In the genomic region with DNA sequence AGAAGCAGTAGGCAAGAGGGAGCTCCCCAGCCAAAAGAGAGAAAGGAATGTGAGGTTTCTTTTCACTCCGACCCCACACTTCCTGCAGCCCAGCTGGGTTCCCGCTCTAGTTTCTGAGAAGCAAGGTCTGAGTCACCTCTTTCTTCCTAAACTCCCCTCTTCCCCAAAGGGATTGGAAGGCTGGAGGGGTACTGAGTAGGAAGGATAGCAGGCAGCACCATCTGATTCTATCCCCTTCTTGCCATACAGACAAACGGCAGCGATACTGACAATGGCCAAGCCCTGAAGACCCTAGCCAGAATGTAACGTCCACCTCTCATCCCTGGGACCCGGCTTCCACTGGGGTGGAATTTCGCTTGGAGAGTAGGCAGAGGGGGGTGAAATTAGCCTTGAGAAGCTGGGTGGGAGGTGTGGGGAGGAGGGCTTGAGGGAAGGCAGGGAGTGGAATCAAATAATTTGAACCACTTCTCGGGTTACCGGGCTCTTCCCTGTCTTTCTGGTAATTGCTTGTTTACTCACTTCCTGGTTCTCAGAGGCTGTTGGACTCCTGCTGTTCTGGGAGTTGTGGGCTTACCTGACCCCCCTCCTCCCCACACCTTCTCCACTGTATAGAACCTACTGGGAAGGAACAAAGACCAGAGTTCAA, we compare ENCODE assay signal across 9 cellular contexts. TPM values are rescaled to one million over a fixed set of nuclear protein-coding genes. Genes with fewer than 3 reads are reported as not detected.
A peak's percentile ranks its signal among the peaks of the same experiment; 100 is the strongest.
DNase-seq lines count a peak whose midpoint lies in the region; ATAC-seq lines count a peak whose summit lies in the region.
"Had no signal": no experiment of that assay in that cellular context is flagged by ENCODE, and none has a peak within 500 bp of the region (broad histone marks: within the 10 kb centered on the region; RNA-seq: fewer than 3 reads in every experiment).

No MANE protein-coding gene starts in this region.

- H3K9me3 ChIP-seq in SK-N-MC (ENCODE audit: low read depth, low read length) (no peaks in the 10 kb centered on the region), iPS DF 6.9 (ENCODE audit: control insufficient read depth, insufficient read depth, low read length) (no peaks in the 10 kb centered on the region)
- H3K9me3 ChIP-seq: left lung had no signal

- POLR2A ChIA-PET in activated CD8-positive, alpha-beta T cell treated with anti-CD3 and anti-CD28 coated beads, Interleukin-2, amount 10 ng/mL, durations not matched to agents 7 days and 5 days (lab: Charles Lee), result interaction anchor here (0.6 to 13.2 kb wide), 3 partner anchors 12 to 1003 kb away, joined by 3 to 200 read pairs (median 4); a partner anchor contains a TSS

- CTCF ChIA-PET in activated CD8-positive, alpha-beta T cell treated with anti-CD3 and anti-CD28 coated beads, Interleukin-2, amount 10 ng/mL, durations not matched to agents 7 days and 5 days (lab: Charles Lee), result interaction anchor here (1.3 to 7.8 kb wide), 5 partner anchors 10 to 64 kb away, joined by 3 to 114 read pairs (median 39); no protein-coding TSS in a partner anchor

- H3K36me3 ChIP-seq in SK-N-MC (ENCODE audit: insufficient read depth, low read length) (no peaks in the 10 kb centered on the region), iPS DF 6.9 (ENCODE audit: control insufficient read depth, insufficient read depth, low read length) (no peaks in the 10 kb centered on the region)
- H3K36me3 ChIP-seq: left lung had no signal

- H3K4me1 Mint-ChIP-seq in activated CD8-positive, alpha-beta T cell treated with anti-CD3 and anti-CD28 coated beads, Interleukin-2, amount 10 ng/mL, durations not matched to agents 7 days and 5 days (ENCODE audit: low read depth), result peaks cover 88% of the 10 kb centered on the region

- H3K4me3 Mint-ChIP-seq in activated CD8-positive, alpha-beta T cell treated with anti-CD3 and anti-CD28 coated beads, Interleukin-2, amount 10 ng/mL, durations not matched to agents 7 days and 5 days, result no peak overlapping the region

- H3K36me3 Mint-ChIP-seq in activated CD8-positive, alpha-beta T cell treated with anti-CD3 and anti-CD28 coated beads, Interleukin-2, amount 10 ng/mL, durations not matched to agents 7 days and 5 days (ENCODE audit: low read depth), result no peaks in the 10 kb centered on the region

- H3K27ac ChIP-seq in SK-N-MC (peak overlapping the region; percentile 55), iPS DF 6.9 (ENCODE audit: low read length) (peak overlapping the region; percentile 52)

- H3K27ac Mint-ChIP-seq in activated CD8-positive, alpha-beta T cell treated with anti-CD3 and anti-CD28 coated beads, Interleukin-2, amount 10 ng/mL, durations not matched to agents 7 days and 5 days, result no peak overlapping the region

- H3K9me3 Mint-ChIP-seq in activated CD8-positive, alpha-beta T cell treated with anti-CD3 and anti-CD28 coated beads, Interleukin-2, amount 10 ng/mL, durations not matched to agents 7 days and 5 days (ENCODE audit: insufficient read depth), result no peaks in the 10 kb centered on the region

- ATAC-seq in GM21367 (IDR thresholded peaks at IDR 0.05; ENCODE audit: unreplicated experiment), result no peak
- ATAC-seq in activated CD8-positive, alpha-beta T cell treated with anti-CD3 and anti-CD28 coated beads, Interleukin-2, amount 10 ng/mL, durations not matched to agents 7 days and 5 days, result no peak
- ATAC-seq in GM21786 (IDR thresholded peaks at IDR 0.05; ENCODE audit: unreplicated experiment), result no peak
- ATAC-seq: left lung had no signal

- WGBS in iPS DF 6.9 (ENCODE audit: insufficient coverage, insufficient read length), result no CpG with 5 or more reads among the region's 9 CpGs

- no peak overlapping the region for H3K9ac ChIP-seq in SK-N-MC (ENCODE audit: insufficient read length)

- peak; percentile 68 for DNase-seq in DMS 273 treated with DMSO at 0.1 percent for 48 hours (lab: John Stamatoyannopoulos, UW)
- peak; percentile 61 for DNase-seq in NCI-H1105 (lab: John Stamatoyannopoulos, UW)
- DNase-seq in SK-N-MC (ENCODE audit: low read depth, low spot score), result no peak
- no peak for DNase-seq in iPS DF 6.9 (ENCODE audit: low read depth, low spot score)
- DNase-seq in activated CD8-positive, alpha-beta T cell treated with anti-CD3 and anti-CD28 coated beads, Interleukin-2, amount 10 ng/mL, durations not matched to agents 7 days and 5 days, result no peak
- no peak for DNase-seq in NK-92 (lab: John Stamatoyannopoulos, UW; ENCODE audit: unreplicated experiment)
- DNase-seq: left lung had no signal

- H3K4me1 ChIP-seq in iPS DF 6.9 (ENCODE audit: control insufficient read depth, insufficient read depth, low read length), result peaks cover 8% of the 10 kb centered on the region

- H3K27me3 Mint-ChIP-seq in activated CD8-positive, alpha-beta T cell treated with anti-CD3 and anti-CD28 coated beads, Interleukin-2, amount 10 ng/mL, durations not matched to agents 7 days and 5 days (ENCODE audit: low read depth), result peaks cover 9% of the 10 kb centered on the region

- H3K27me3 ChIP-seq in iPS DF 6.9 (ENCODE audit: control insufficient read depth, insufficient read depth, low read length), result peaks cover 11% of the 10 kb centered on the region; the same call in 1 of the 2 replicates

- H3K4me3 ChIP-seq in SK-N-MC (peak overlapping the region; percentile 34; the same call in 1 of the 2 replicates), iPS DF 6.9 (ENCODE audit: low read length) (peak overlapping the region; percentile 12; the same call in 1 of the 2 replicates)
- H3K4me3 ChIP-seq: left lung had no signal

RNA-seq across cellular contexts. Expression of a gene that starts 13.2 kb away (rescaled TPM):
- total RNA-seq in activated CD8-positive, alpha-beta T cell treated with anti-CD3 and anti-CD28 coated beads, Interleukin-2, amount 10 ng/mL, durations not matched to agents 7 days and 5 days, result 10 to 100 TPM; 37.2 to 38.0 TPM

Comparison
In these comparisons a context has a peak if more than half of its experiments do, and no peak if none do; other contexts are left out.
1. DNase-seq: peak in DMS 273 treated with DMSO at 0.1 percent for 48 hours (single experiment) and NCI-H1105 (single experiment); none in SK-N-MC (single experiment), iPS DF 6.9 (single experiment), activated CD8-positive, alpha-beta T cell treated with anti-CD3 and anti-CD28 coated beads, Interleukin-2, amount 10 ng/mL, durations not matched to agents 7 days and 5 days (single experiment) and NK-92 (single experiment).